Comparison of ENCODE assay signal across 20 cellular contexts in genomic region chr2:11111811-11112425, GRCh38. TPM values are rescaled to one million over a fixed set of nuclear protein-coding genes. Genes with fewer than 3 reads are reported as not detected.
DNase-seq lines count a peak whose midpoint lies in the region; ATAC-seq, FAIRE-seq and TF ChIP-seq lines count a peak whose summit lies in the region.
"Had no signal": no experiment of that assay in that cellular context is flagged by ENCODE, and none has a peak within 500 bp of the region (broad histone marks: within the 10 kb centered on the region; RNA-seq: fewer than 3 reads in every experiment).

No MANE protein-coding gene starts in this region.

- H3K9me1 ChIP-seq in K562 (ENCODE audit: control insufficient read depth, insufficient read depth, low read length) = no peaks in the 10 kb centered on the region

- H3K9me3 Mint-ChIP-seq in activated CD8-positive, alpha-beta memory T cell treated with anti-CD3 and anti-CD28 coated beads, Interleukin-2, amount 10 ng/mL, durations not matched to agents 7 days and 5 days (ENCODE audit: low read depth) = peaks cover 7% of the 10 kb centered on the region

- H3K4me3 ChIP-seq in K562 (no peak overlapping the region), BE2C (ENCODE audit: low read depth, low read length) (no peak overlapping the region)
- H3K4me3 ChIP-seq: esophagus muscularis mucosa, GM23248, SJSA1, skin epidermis had no signal

- H3K4me2 ChIP-seq in K562 (ENCODE audit: insufficient read depth, low read length) = peak overlapping the region; percentile 44

- H3K36me3 Mint-ChIP-seq in activated CD8-positive, alpha-beta memory T cell treated with anti-CD3 and anti-CD28 coated beads, Interleukin-2, amount 10 ng/mL, durations not matched to agents 7 days and 5 days = no peaks in the 10 kb centered on the region
- H3K36me3 Mint-ChIP-seq: CD4-positive, CD25-positive, alpha-beta regulatory T cell had no signal

- TF ChIP-seq RAD21 in K562 (CRISPR knock-in tag; conservative IDR thresholded peaks at IDR 0.05 in 1 of 2, IDR thresholded peaks at IDR 0.05 in 1 of 2) = 0 out of 4 replicates have a peak, but pooled peaks of 1 of the 2 experiments have one; percentile 34

- no peak overlapping the region for H3K9ac ChIP-seq in K562 (ENCODE audit: insufficient read depth in 1 of 2, low read depth in 2 of 2, low read length in 2 of 2)
- H3K9ac ChIP-seq: GM23248 had no signal

- H3K9me3 ChIP-seq in K562 (replicated peaks; ENCODE audit: control insufficient read depth, insufficient read depth, low read depth, low read length) (no peaks in the 10 kb centered on the region; the same call in 1 of the 2 replicates), BE2C (no peaks in the 10 kb centered on the region)
- H3K9me3 ChIP-seq: esophagus muscularis mucosa, SJSA1 had no signal

- H4K20me1 ChIP-seq in K562 (replicated peaks; ENCODE audit: control insufficient read depth, insufficient read depth, low read length) = no peaks in the 10 kb centered on the region

- ATAC-seq in activated CD8-positive, alpha-beta memory T cell treated with anti-CD3 and anti-CD28 coated beads, Interleukin-2, amount 10 ng/mL, durations not matched to agents 7 days and 5 days = no peak
- peak; percentile 84 for ATAC-seq in K562
- no peak for ATAC-seq in GM19395 (IDR thresholded peaks at IDR 0.05; ENCODE audit: unreplicated experiment)
- ATAC-seq in GM18907 (IDR thresholded peaks at IDR 0.05; ENCODE audit: unreplicated experiment) = no peak
- ATAC-seq: left lobe of liver, PC-3 had no signal

- no peak overlapping the region for H3K4me3 Mint-ChIP-seq in activated CD8-positive, alpha-beta memory T cell treated with anti-CD3 and anti-CD28 coated beads, Interleukin-2, amount 10 ng/mL, durations not matched to agents 7 days and 5 days
- H3K4me3 Mint-ChIP-seq: CD4-positive, CD25-positive, alpha-beta regulatory T cell had no signal

- intact Hi-C loops in K562 (cut with micrococcal nuclease) = no loop called here

- H3K4me1 ChIP-seq in K562 (replicated peaks in 1 of 2; ENCODE audit: control insufficient read depth in 2 of 2, insufficient read depth in 2 of 2, low read length in 2 of 2) (no peaks in the 10 kb centered on the region; a peak in 1 of 5 replicates), BE2C (no peaks in the 10 kb centered on the region)
- H3K4me1 ChIP-seq: esophagus muscularis mucosa, SJSA1 had no signal

- H3K4me1 Mint-ChIP-seq in activated CD8-positive, alpha-beta memory T cell treated with anti-CD3 and anti-CD28 coated beads, Interleukin-2, amount 10 ng/mL, durations not matched to agents 7 days and 5 days = no peaks in the 10 kb centered on the region
- H3K4me1 Mint-ChIP-seq: CD4-positive, CD25-positive, alpha-beta regulatory T cell had no signal

- TF ChIP-seq CTCF in K562 (IDR thresholded peaks at IDR 0.05 in 2 of 3, conservative IDR thresholded peaks at IDR 0.05 in 1 of 3; ENCODE audit: insufficient read depth in 2 of 3, low read depth in 1 of 3, low read length in 3 of 3) = peak; percentile 16 to 54 (median 34); a peak in 4 of 6 replicates
- TF ChIP-seq CTCF in BE2C (IDR thresholded peaks at IDR 0.05; ENCODE audit: low read depth, low read length) = no peak

- peaks cover 3 to 26% of the 10 kb centered on the region in 2 experiments; a peak in 4 of 5 replicates for H3K27me3 ChIP-seq in K562 (ENCODE audit: control insufficient read depth in 2 of 2, insufficient read depth in 2 of 2, low read length in 2 of 2)
- H3K27me3 ChIP-seq in BE2C = no peaks in the 10 kb centered on the region

- in situ Hi-C loops in K562 (cut with MboI) = no loop called here

- no peak overlapping the region for H3K27ac Mint-ChIP-seq in activated CD8-positive, alpha-beta memory T cell treated with anti-CD3 and anti-CD28 coated beads, Interleukin-2, amount 10 ng/mL, durations not matched to agents 7 days and 5 days

- TF ChIP-seq EP300 in K562 (IDR thresholded peaks at IDR 0.05; ENCODE audit: low read length) = no peak

- BruUV-seq in K562 (replicated peaks; lab: Mats Ljungman, UMichigan) = no TSS peak

- POLR2A ChIA-PET in K562 (lab: Yijun Ruan, JAX) = no interaction called here

- peaks cover 29% of the 10 kb centered on the region for H3K27me3 Mint-ChIP-seq in activated CD8-positive, alpha-beta memory T cell treated with anti-CD3 and anti-CD28 coated beads, Interleukin-2, amount 10 ng/mL, durations not matched to agents 7 days and 5 days

- peak overlapping the region; percentile 55; the same call in 1 of the 2 replicates for H2AFZ ChIP-seq in K562 (ENCODE audit: low read depth, low read length)
- H2AFZ ChIP-seq: GM23248 had no signal

- DNase-seq in activated CD8-positive, alpha-beta memory T cell treated with anti-CD3 and anti-CD28 coated beads, Interleukin-2, amount 10 ng/mL, durations not matched to agents 7 days and 5 days = peak; percentile 18
- no peak for DNase-seq in activated CD8-positive, alpha-beta memory T cell treated with anti-CD3 and anti-CD28 coated beads for 24 hours
- peak; percentile 47 for DNase-seq in NCI-H2029 (lab: John Stamatoyannopoulos, UW)
- peak in 1 of 4 experiments; percentile 21 for DNase-seq in K562 (ENCODE audit: extremely low read depth in 1 of 4, low spot score in 3 of 4)
- peak; percentile 8 for DNase-seq in stimulated activated CD8-positive, alpha-beta memory T cell treated with anti-CD3 and anti-CD28 coated beads, Interleukin-4, amount 100 ng/mL, for 48 hours
- DNase-seq in BE2C = no peak
- DNase-seq: activated CD4-positive, CD25-positive, alpha-beta regulatory T cell; amygdala; CD4-positive, CD25-positive, alpha-beta regulatory T cell; cerebellar nuclear complex; GM23248; NCI-H774; PC-3; stimulated activated CD4-positive, alpha-beta T cell treated with anti-CD3 and anti-CD28 coated beads, Interleukin-2, amount 100 ng/mL, for 48 hours had no signal

- no peak overlapping the region for H3K27ac ChIP-seq in K562 (ENCODE audit: extremely low read depth, low read depth, low read length)
- H3K27ac ChIP-seq: esophagus muscularis mucosa, GM23248, SJSA1, skin epidermis had no signal

- CTCF ChIA-PET in activated CD8-positive, alpha-beta memory T cell treated with anti-CD3 and anti-CD28 coated beads, Interleukin-2, amount 10 ng/mL, durations not matched to agents 7 days and 5 days (lab: Charles Lee) = interaction anchor here (0.7 to 1.2 kb wide), 4 partner anchors 12 to 280 kb away, joined by 3 to 4 read pairs (median 3); no protein-coding TSS in a partner anchor
- CTCF ChIA-PET in K562 (lab: Yijun Ruan, JAX; ENCODE audit: low intra/inter-chr PET ratio) = interaction anchor here (1.3 kb wide), 1 partner anchor 668 kb away, joined by 5 read pairs; no protein-coding TSS in a partner anchor

- no peak for TF ChIP-seq POLR2A in K562 (conservative IDR thresholded peaks at IDR 0.05)

- 1% methylated on average over 13 of the region's 13 CpGs for WGBS in K562 (ENCODE audit: insufficient coverage, low coverage, missing lambda C conversion rate)

- no peak for FAIRE-seq in K562 (lab: Jason Lieb, UNC)

- H3K79me2 ChIP-seq in K562 (ENCODE audit: control insufficient read depth, insufficient read depth, low read length) = no peaks in the 10 kb centered on the region

- no peaks in the 10 kb centered on the region for H3K36me3 ChIP-seq in K562 (ENCODE audit: control insufficient read depth, insufficient read depth, low read length)
- no peaks in the 10 kb centered on the region for H3K36me3 ChIP-seq in BE2C
- H3K36me3 ChIP-seq: esophagus muscularis mucosa, SJSA1 had no signal

TF ChIP-seq in K562, 482 proteins besides CTCF, POLR2A, EP300 and RAD21:
- TF ChIP-seq TFAM (CRISPR knock-in tag; conservative IDR thresholded peaks at IDR 0.05) (no peak), SMAD4 (CRISPR knock-in tag; conservative IDR thresholded peaks at IDR 0.05) (peak; percentile 83), CTBP1 (IDR thresholded peaks at IDR 0.05; ENCODE audit: borderline replicate concordance) (peak; percentile 35; the same call in 1 of the 2 replicates), SMARCC2 (IDR thresholded peaks at IDR 0.05; ENCODE audit: low read depth) (no peak), NR3C1 (CRISPR knock-in tag; IDR thresholded peaks at IDR 0.05) (no peak)

RNA-seq across cellular contexts. Expression of gene SLC66A3, which starts 43.3 kb away (rescaled TPM):
- total RNA-seq in activated CD8-positive, alpha-beta memory T cell treated with anti-CD3 and anti-CD28 coated beads, Interleukin-2, amount 10 ng/mL, durations not matched to agents 7 days and 5 days = 10 to 100 TPM in 1 of 2 experiments, 1 to 10 TPM in 1; 9.9 to 15.9 TPM
- 12.5 and 29.6 TPM in 2 replicates for total RNA-seq in K562 (2011; cell fraction: chromatin; rRNA removed; ENCODE audit: low replicate concordance)
- 17.5 and 21.2 TPM in 2 replicates for total RNA-seq in K562 (2011; cell fraction: nucleolus; rRNA removed)
- total RNA-seq in K562 (2011; cell fraction: nucleoplasm; rRNA removed) = 21.6 and 24.4 TPM in 2 replicates
- total RNA-seq in K562 (2014; rRNA removed) = 8.0 and 15.7 TPM in 2 replicates
- 9.1 and 9.8 TPM in 2 replicates for total RNA-seq in K562 (2014; rRNA removed; fragmentation: Illumina TruSeq; extraction: Trizol)
- total RNA-seq in K562 (2015; rRNA removed; fragmentation: Illumina TruSeq; extraction: Trizol) = 6.6 and 7.6 TPM in 2 replicates
- total RNA-seq in K562 (2021) = 7.4 and 8.2 TPM in 2 replicates
- polyA plus RNA-seq in K562 (2011; rRNA removed) = 29.9 and 30.0 TPM in 2 replicates
- 30.8 and 50.1 TPM in 2 replicates for polyA plus RNA-seq in K562 (2011; cell fraction: cytosol; rRNA removed)
- 12.1 and 16.7 TPM in 2 replicates for polyA plus RNA-seq in K562 (2011; cell fraction: nucleus; rRNA removed)
- polyA plus RNA-seq in K562 (2012) = 8.3 and 13.0 TPM in 2 replicates
- polyA plus RNA-seq in K562 (2014; fragmentation: Illumina TruSeq; extraction: Trizol) = 10.0 and 11.2 TPM in 2 replicates
- polyA plus RNA-seq in K562 (2014; fragmentation: Nextera tagmentation; extraction: Ambion mirVana) = 1 to 10 TPM; 2.8 to 3.0 TPM
- 13.9 and 15.2 TPM in 2 replicates for polyA plus RNA-seq in K562 (2014; rRNA removed)
- 14.2 and 19.1 TPM in 2 replicates for polyA minus RNA-seq in K562 (2011; rRNA and poly(A)+ RNA removed)
- 8.8 and 13.7 TPM in 2 replicates for polyA minus RNA-seq in K562 (2011; cell fraction: cytosol; rRNA and poly(A)+ RNA removed)
- polyA minus RNA-seq in K562 (2011; cell fraction: nucleus; rRNA and poly(A)+ RNA removed) = 6.9 and 10.1 TPM in 2 replicates
- not detected for polyA plus RNA-seq in BE2C (2012; ENCODE audit: insufficient read depth, insufficient read length, low read depth)

Comparison
In these comparisons a context has a peak if more than half of its experiments do, and no peak if none do; other contexts are left out.
1. DNase-seq: peak in activated CD8-positive, alpha-beta memory T cell treated with anti-CD3 and anti-CD28 coated beads, Interleukin-2, amount 10 ng/mL, durations not matched to agents 7 days and 5 days (single experiment), NCI-H2029 (single experiment) and stimulated activated CD8-positive, alpha-beta memory T cell treated with anti-CD3 and anti-CD28 coated beads, Interleukin-4, amount 100 ng/mL, for 48 hours (single experiment); none in activated CD8-positive, alpha-beta memory T cell treated with anti-CD3 and anti-CD28 coated beads for 24 hours (single experiment) and BE2C (single experiment).